ENCODE assay signal across 32 cellular contexts in the genomic region with DNA sequence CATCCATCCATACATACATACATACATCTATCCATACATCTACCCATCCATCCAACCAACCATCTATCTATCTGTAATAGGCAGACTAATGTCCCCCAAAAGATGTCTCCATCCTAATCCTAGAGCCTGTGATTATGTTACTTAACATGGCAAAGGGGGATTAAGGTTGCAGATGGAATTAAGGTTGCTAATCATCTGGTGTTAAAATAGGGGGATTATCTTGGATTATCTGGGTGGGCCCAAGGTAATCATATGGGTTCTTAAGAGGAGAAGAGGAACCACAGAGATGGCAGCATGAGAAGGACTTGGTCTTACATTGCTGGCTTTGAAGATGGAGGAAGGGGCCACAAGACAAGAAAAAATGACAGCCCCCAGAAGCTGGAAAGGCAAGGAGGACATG.
"Had no signal": no experiment of that assay in that cellular context is flagged by ENCODE, and none has a peak within 500 bp of the region (broad histone marks: within the 10 kb centered on the region; RNA-seq: fewer than 3 reads in every experiment).

No MANE protein-coding gene starts in this region.

- H3K27ac Mint-ChIP-seq: activated CD4-positive, alpha-beta memory T cell treated with anti-CD3 and anti-CD28 coated beads, Interleukin-2, amount 10 ng/mL, durations not matched to agents 7 days and 5 days; activated naive CD8-positive, alpha-beta T cell treated with anti-CD3 and anti-CD28 coated beads for 36 hours; activated T-cell treated with anti-CD3 and anti-CD28 coated beads, Interleukin-2, amount 50 U/mL, for 24 hours; activated T-cell treated with anti-CD3 and anti-CD28 coated beads, Interleukin-2, amount 50 U/mL, for 72 hours; effector memory CD8-positive, alpha-beta T cell; WTC11 had no signal

- DNase-seq: activated CD4-positive, alpha-beta memory T cell treated with anti-CD3 and anti-CD28 coated beads, Interleukin-2, amount 10 ng/mL, durations not matched to agents 7 days and 5 days; activated CD4-positive, alpha-beta T cell treated with anti-CD3 and anti-CD28 coated beads for 1 hour; activated CD4-positive, alpha-beta T cell treated with anti-CD3 and anti-CD28 coated beads for 4 hours; activated CD4-positive, alpha-beta T cell treated with anti-CD3 and anti-CD28 coated beads, Interleukin-2, amount 10 ng/mL, durations not matched to agents 7 days and 5 days; activated CD4-positive, alpha-beta T cell treated with anti-CD3 and anti-CD28 coated beads, Interleukin-2, amount 50 U/mL, for 4 hours; activated CD8-positive, alpha-beta memory T cell treated with anti-CD3 and anti-CD28 coated beads, Interleukin-2, amount 50 U/mL, for 48 hours; activated gamma-delta T cell; activated naive CD4-positive, alpha-beta T cell; activated naive CD4-positive, alpha-beta T cell treated with anti-CD3 and anti-CD28 coated beads, Interleukin-2, amount 50 U/mL, for 16 hours; activated naive CD8-positive, alpha-beta T cell treated with anti-CD3 and anti-CD28 coated beads for 36 hours; activated T-cell treated with anti-CD3 and anti-CD28 coated beads for 4 hours; activated T-cell treated with anti-CD3 and anti-CD28 coated beads, Interleukin-2, amount 50 U/mL, for 24 hours; activated T-cell treated with anti-CD3 and anti-CD28 coated beads, Interleukin-2, amount 50 U/mL, for 72 hours; amniotic stem cell; anterior cingulate cortex; brain microvascular endothelial cell; cortex of kidney; dermis blood vessel endothelial cell; effector CD4-positive, alpha-beta T cell; effector memory CD8-positive, alpha-beta T cell; erythroblast; foreskin keratinocyte; gastrocnemius medialis; glutamatergic neuron; heart left ventricle; T-helper 2 cell had no signal

- H3K36me3 ChIP-seq: brain microvascular endothelial cell, esophagus muscularis mucosa, gastrocnemius medialis, heart left ventricle had no signal

- H3K9me3 ChIP-seq: esophagus muscularis mucosa, gastrocnemius medialis, heart left ventricle had no signal

- H3K9me3 Mint-ChIP-seq: activated CD4-positive, alpha-beta memory T cell treated with anti-CD3 and anti-CD28 coated beads, Interleukin-2, amount 10 ng/mL, durations not matched to agents 7 days and 5 days; activated CD4-positive, alpha-beta T cell treated with anti-CD3 and anti-CD28 coated beads, Interleukin-2, amount 10 ng/mL, durations not matched to agents 7 days and 5 days; activated naive CD8-positive, alpha-beta T cell treated with anti-CD3 and anti-CD28 coated beads for 36 hours; activated T-cell treated with anti-CD3 and anti-CD28 coated beads, Interleukin-2, amount 50 U/mL, for 24 hours; activated T-cell treated with anti-CD3 and anti-CD28 coated beads, Interleukin-2, amount 50 U/mL, for 72 hours; central memory CD8-positive, alpha-beta T cell; effector memory CD8-positive, alpha-beta T cell; WTC11 had no signal

- FAIRE-seq: astrocyte, bronchial epithelial cell, colon had no signal

- H3K27me3 Mint-ChIP-seq: activated CD4-positive, alpha-beta memory T cell treated with anti-CD3 and anti-CD28 coated beads, Interleukin-2, amount 10 ng/mL, durations not matched to agents 7 days and 5 days; activated naive CD8-positive, alpha-beta T cell treated with anti-CD3 and anti-CD28 coated beads for 36 hours; activated T-cell treated with anti-CD3 and anti-CD28 coated beads, Interleukin-2, amount 50 U/mL, for 24 hours; central memory CD8-positive, alpha-beta T cell; effector memory CD8-positive, alpha-beta T cell had no signal

- H3K36me3 Mint-ChIP-seq: activated naive CD8-positive, alpha-beta T cell treated with anti-CD3 and anti-CD28 coated beads for 36 hours; WTC11 had no signal

- H3K4me1 Mint-ChIP-seq: central memory CD8-positive, alpha-beta T cell had no signal

- H3K4me3 Mint-ChIP-seq: activated CD4-positive, alpha-beta memory T cell treated with anti-CD3 and anti-CD28 coated beads, Interleukin-2, amount 10 ng/mL, durations not matched to agents 7 days and 5 days; activated CD4-positive, alpha-beta T cell treated with anti-CD3 and anti-CD28 coated beads, Interleukin-2, amount 10 ng/mL, durations not matched to agents 7 days and 5 days; activated naive CD8-positive, alpha-beta T cell treated with anti-CD3 and anti-CD28 coated beads for 36 hours; activated T-cell treated with anti-CD3 and anti-CD28 coated beads, Interleukin-2, amount 50 U/mL, for 24 hours; activated T-cell treated with anti-CD3 and anti-CD28 coated beads, Interleukin-2, amount 50 U/mL, for 72 hours; central memory CD8-positive, alpha-beta T cell; effector memory CD8-positive, alpha-beta T cell; WTC11 had no signal

- H3K27me3 ChIP-seq: brain microvascular endothelial cell, esophagus muscularis mucosa, foreskin keratinocyte, gastrocnemius medialis, heart left ventricle had no signal

- ATAC-seq: activated T-cell treated with anti-CD3 and anti-CD28 coated beads, Interleukin-2, amount 50 U/mL, for 72 hours; effector memory CD8-positive, alpha-beta T cell; foreskin keratinocyte; gastrocnemius medialis; heart left ventricle; WTC11 had no signal

- H3K27ac ChIP-seq: brain microvascular endothelial cell, esophagus muscularis mucosa, foreskin keratinocyte, heart left ventricle had no signal

- H3K4me3 ChIP-seq: esophagus muscularis mucosa, gastrocnemius medialis, heart left ventricle had no signal
